ENCODE assay signal across 8 cellular contexts in the genomic region with DNA sequence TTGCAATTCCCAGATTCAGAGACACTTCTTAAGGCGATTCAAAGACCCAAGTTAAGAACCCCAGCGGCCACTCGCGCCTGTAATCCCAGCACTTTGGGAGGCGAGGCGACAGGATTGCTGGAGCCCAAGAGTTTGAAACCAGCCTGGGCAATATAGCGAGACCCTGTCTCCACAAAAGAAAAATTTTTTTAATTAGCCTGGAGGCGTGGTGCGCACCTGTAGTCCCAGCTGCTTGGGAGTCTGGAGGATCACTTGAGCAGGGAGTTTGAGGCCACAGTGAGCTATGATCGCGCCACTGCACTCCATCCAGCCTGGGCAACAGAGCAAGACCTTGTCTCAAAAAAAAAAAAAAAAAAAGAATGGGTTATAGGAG. TPM values are rescaled to one million over a fixed set of nuclear protein-coding genes. Genes with fewer than 3 reads are reported as not detected.
DNase-seq lines count a peak whose midpoint lies in the region; ATAC-seq, FAIRE-seq and TF ChIP-seq lines count a peak whose summit lies in the region.

No MANE protein-coding gene starts in this region.

- FAIRE-seq in frontal cortex (lab: Jason Lieb, UNC) = no peak

- H3K36me3 Mint-ChIP-seq in activated CD4-positive, alpha-beta T cell treated with anti-CD3 and anti-CD28 coated beads for 36 hours (ENCODE audit: low read depth) = peaks cover 18% of the 10 kb centered on the region
- no peaks in the 10 kb centered on the region for H3K36me3 Mint-ChIP-seq in progenitor cell of endocrine pancreas (ENCODE audit: insufficient read depth)

- peak overlapping the region; percentile 85 for H3K4me3 Mint-ChIP-seq in activated CD4-positive, alpha-beta T cell treated with anti-CD3 and anti-CD28 coated beads for 36 hours
- H3K4me3 Mint-ChIP-seq in progenitor cell of endocrine pancreas (ENCODE audit: low read depth) = peak overlapping the region; percentile 97

- POLR2A ChIA-PET in activated CD4-positive, alpha-beta T cell treated with anti-CD3 and anti-CD28 coated beads for 36 hours (lab: Charles Lee) = interaction anchor here (0.7 to 0.8 kb wide), 2 partner anchors 11 to 562 kb away, joined by 3 read pairs; no protein-coding TSS in a partner anchor

- peak overlapping the region; percentile 99 for H3K4me3 ChIP-seq in RWPE2 (ENCODE audit: severe bottlenecking)
- H3K4me3 ChIP-seq in fibroblast of mammary gland (ENCODE audit: control insufficient read depth, low read depth, low read length) = peak overlapping the region; percentile 96

- no peaks in the 10 kb centered on the region for H3K9me3 ChIP-seq in RWPE2 (ENCODE audit: severe bottlenecking)

- intact Hi-C loops in activated CD4-positive, alpha-beta T cell treated with anti-CD3 and anti-CD28 coated beads for 36 hours (cut with DNase I, micrococcal nuclease) = loop anchor here (1.0 to 10.0 kb wide), 11 partner anchors 165 to 700 kb away; partner anchors contain the start of genes ZC3H6 (in 2 of the 2), CHCHD5 (in 1 of the 2), RGPD8 (in 1 of the 2) and TMEM87B (in 1 of the 2)

- H3K27me3 Mint-ChIP-seq in activated CD4-positive, alpha-beta T cell treated with anti-CD3 and anti-CD28 coated beads for 36 hours = no peaks in the 10 kb centered on the region
- no peaks in the 10 kb centered on the region for H3K27me3 Mint-ChIP-seq in progenitor cell of endocrine pancreas

- peaks cover 24% of the 10 kb centered on the region for H3K4me1 Mint-ChIP-seq in activated CD4-positive, alpha-beta T cell treated with anti-CD3 and anti-CD28 coated beads for 36 hours
- H3K4me1 Mint-ChIP-seq in progenitor cell of endocrine pancreas (ENCODE audit: low read depth) = peaks cover 3% of the 10 kb centered on the region

- peaks cover 8% of the 10 kb centered on the region; the same call in 1 of the 2 replicates for H3K36me3 ChIP-seq in RWPE2 (ENCODE audit: low read depth)

- CTCF ChIA-PET in activated CD4-positive, alpha-beta T cell treated with anti-CD3 and anti-CD28 coated beads for 36 hours (lab: Charles Lee) = no interaction called here

- TF ChIP-seq CTCF in RWPE2 (IDR thresholded peaks at IDR 0.05; ENCODE audit: poor library complexity, severe bottlenecking) (no peak), fibroblast of mammary gland (conservative IDR thresholded peaks at IDR 0.05; ENCODE audit: control insufficient read depth, insufficient read depth, low read depth, low read length) (no peak), progenitor cell of endocrine pancreas (IDR thresholded peaks at IDR 0.05; ENCODE audit: unreplicated experiment) (no peak)

- ATAC-seq in activated CD4-positive, alpha-beta T cell treated with anti-CD3 and anti-CD28 coated beads for 36 hours = peak; percentile 6
- ATAC-seq in RWPE2 (ENCODE audit: low read depth) = no peak; the same call in 2 of the 3 replicates

- H3K9me3 Mint-ChIP-seq in activated CD4-positive, alpha-beta T cell treated with anti-CD3 and anti-CD28 coated beads for 36 hours (ENCODE audit: low read depth) = no peaks in the 10 kb centered on the region
- no peaks in the 10 kb centered on the region for H3K9me3 Mint-ChIP-seq in progenitor cell of endocrine pancreas (ENCODE audit: low read depth)

- peak overlapping the region; percentile 93 for H3K27ac Mint-ChIP-seq in activated CD4-positive, alpha-beta T cell treated with anti-CD3 and anti-CD28 coated beads for 36 hours
- peak overlapping the region; percentile 96 for H3K27ac Mint-ChIP-seq in progenitor cell of endocrine pancreas

- peaks cover 7% of the 10 kb centered on the region for H3K4me1 ChIP-seq in RWPE2 (ENCODE audit: insufficient read depth, poor library complexity, severe bottlenecking)

- H3K27me3 ChIP-seq in RWPE2 (ENCODE audit: insufficient read depth, poor library complexity, severe bottlenecking) = no peaks in the 10 kb centered on the region

- H3K27ac ChIP-seq in RWPE2 (ENCODE audit: poor library complexity, severe bottlenecking) = peak overlapping the region; percentile 56

- DNase-seq in activated CD4-positive, alpha-beta T cell treated with anti-CD3 and anti-CD28 coated beads for 36 hours = no peak
- DNase-seq in activated CD4-positive, alpha-beta T cell treated with anti-CD3 and anti-CD28 coated beads for 1 hour = no peak
- DNase-seq in RWPE2 (ENCODE audit: low spot score) (no peak), fibroblast of mammary gland (ENCODE audit: low read depth) (no peak), progenitor cell of endocrine pancreas (ENCODE audit: low spot score, unreplicated experiment) (no peak), AG08396 (ENCODE audit: low spot score) (no peak), frontal cortex (ENCODE audit: low spot score in 2 of 2) (no peak), KG1 (lab: John Stamatoyannopoulos, UW) (no peak)

RNA-seq across cellular contexts. Expression of gene ANAPC1, which starts 0.6 kb away (rescaled TPM):
- 100 to 1,000 TPM in 1 of 2 experiments, 10 to 100 TPM in 1; 85.1 to 113 TPM for total RNA-seq in activated CD4-positive, alpha-beta T cell treated with anti-CD3 and anti-CD28 coated beads for 36 hours
- total RNA-seq in progenitor cell of endocrine pancreas (54.9 and 61.5 TPM in 2 replicates), frontal cortex (56.3 TPM)

RNA-seq across cellular contexts. Expression of gene MERTK, which starts 13.8 kb away (rescaled TPM):
- total RNA-seq in activated CD4-positive, alpha-beta T cell treated with anti-CD3 and anti-CD28 coated beads for 36 hours = 1 to 10 TPM in 1 of 2 experiments, under 1 TPM in 1; 0.94 to 1.4 TPM
- total RNA-seq in progenitor cell of endocrine pancreas = 20.1 and 20.7 TPM in 2 replicates
- total RNA-seq in frontal cortex = 2.4 TPM
